8 cellular contexts compared by ENCODE assay signal in genomic region chr15:77118787-77119410, GRCh38. TPM values are rescaled to one million over a fixed set of nuclear protein-coding genes. Genes with fewer than 3 reads are reported as not detected.
A peak's percentile ranks its signal among the peaks of the same experiment; 100 is the strongest.
DNase-seq lines count a peak whose midpoint lies in the region; ATAC-seq and TF ChIP-seq lines count a peak whose summit lies in the region.

No MANE protein-coding gene starts in this region.

- H3K36me3 Mint-ChIP-seq in activated naive CD8-positive, alpha-beta T cell treated with anti-CD3 and anti-CD28 coated beads, Interleukin-2, amount 50 U/mL, for 24 hours (ENCODE audit: low read depth) = peaks cover 10% of the 10 kb centered on the region
- no peaks in the 10 kb centered on the region for H3K36me3 Mint-ChIP-seq in activated T-helper 2 cell treated with anti-CD3 and anti-CD28 coated beads, Interferon-gamma antibody, Interleukin-2, Interleukin-4, amounts not matched to agents 10 μg/mL and 5 μg/mL and 100 μg/mL, durations not matched to agents 14 hours and 24 hours and 36 hours (ENCODE audit: low read depth)

- intact Hi-C loops in activated T-helper 2 cell treated with anti-CD3 and anti-CD28 coated beads, Interferon-gamma antibody, Interleukin-2, Interleukin-4, amounts not matched to agents 10 μg/mL and 5 μg/mL and 100 μg/mL, durations not matched to agents 14 hours and 24 hours and 36 hours (cut with micrococcal nuclease) = loop anchor here (2.0 to 10.0 kb wide), 3 partner anchors 66 to 424 kb away; no protein-coding TSS in a partner anchor

- TF ChIP-seq CTCF in cardiac muscle cell (IDR thresholded peaks at IDR 0.05; ENCODE audit: low read depth, low read length) = peak; percentile 90

- H3K9me3 Mint-ChIP-seq in activated naive CD8-positive, alpha-beta T cell treated with anti-CD3 and anti-CD28 coated beads, Interleukin-2, amount 50 U/mL, for 24 hours = no peaks in the 10 kb centered on the region
- no peaks in the 10 kb centered on the region for H3K9me3 Mint-ChIP-seq in activated T-helper 2 cell treated with anti-CD3 and anti-CD28 coated beads, Interferon-gamma antibody, Interleukin-2, Interleukin-4, amounts not matched to agents 10 μg/mL and 5 μg/mL and 100 μg/mL, durations not matched to agents 14 hours and 24 hours and 36 hours

- H3K27me3 Mint-ChIP-seq in activated naive CD8-positive, alpha-beta T cell treated with anti-CD3 and anti-CD28 coated beads, Interleukin-2, amount 50 U/mL, for 24 hours = no peaks in the 10 kb centered on the region
- no peaks in the 10 kb centered on the region for H3K27me3 Mint-ChIP-seq in activated T-helper 2 cell treated with anti-CD3 and anti-CD28 coated beads, Interferon-gamma antibody, Interleukin-2, Interleukin-4, amounts not matched to agents 10 μg/mL and 5 μg/mL and 100 μg/mL, durations not matched to agents 14 hours and 24 hours and 36 hours (ENCODE audit: low read depth)

- DNase-seq in COLO668 (lab: John Stamatoyannopoulos, UW; ENCODE audit: unreplicated experiment) (peak; percentile 16), HCEC 1CT (peak; percentile 71), NCI-H748 treated with DMSO at 0.1 percent for 48 hours (lab: John Stamatoyannopoulos, UW) (peak; percentile 18), cardiac muscle cell (ENCODE audit: low read depth in 1 of 2, low spot score in 1 of 2) (peak; percentile 66 to 89), retina (peak; percentile 65)
- peak; percentile 15 for DNase-seq in activated naive CD8-positive, alpha-beta T cell treated with anti-CD3 and anti-CD28 coated beads, Interleukin-2, amount 50 U/mL, for 24 hours
- no peak for DNase-seq in activated T-helper 2 cell treated with anti-CD3 and anti-CD28 coated beads, Interferon-gamma antibody, Interleukin-2, Interleukin-4, amounts not matched to agents 10 μg/mL and 5 μg/mL and 100 μg/mL, durations not matched to agents 14 hours and 24 hours and 36 hours (ENCODE audit: low spot score)

- H3K4me1 ChIP-seq in cardiac muscle cell (ENCODE audit: low read depth) = peaks cover 13% of the 10 kb centered on the region

- no peak overlapping the region for H3K4me3 ChIP-seq in cardiac muscle cell

- H3K27ac Mint-ChIP-seq in activated naive CD8-positive, alpha-beta T cell treated with anti-CD3 and anti-CD28 coated beads, Interleukin-2, amount 50 U/mL, for 24 hours = no peak overlapping the region
- H3K27ac Mint-ChIP-seq in activated T-helper 2 cell treated with anti-CD3 and anti-CD28 coated beads, Interferon-gamma antibody, Interleukin-2, Interleukin-4, amounts not matched to agents 10 μg/mL and 5 μg/mL and 100 μg/mL, durations not matched to agents 14 hours and 24 hours and 36 hours = no peak overlapping the region

- peak; percentile 28 for ATAC-seq in activated naive CD8-positive, alpha-beta T cell treated with anti-CD3 and anti-CD28 coated beads, Interleukin-2, amount 50 U/mL, for 24 hours
- ATAC-seq in HG02678 (IDR thresholded peaks at IDR 0.05; ENCODE audit: unreplicated experiment) = no peak

- no peak overlapping the region for H3K27ac ChIP-seq in cardiac muscle cell

- H3K4me3 Mint-ChIP-seq in activated naive CD8-positive, alpha-beta T cell treated with anti-CD3 and anti-CD28 coated beads, Interleukin-2, amount 50 U/mL, for 24 hours = no peak overlapping the region
- H3K4me3 Mint-ChIP-seq in activated T-helper 2 cell treated with anti-CD3 and anti-CD28 coated beads, Interferon-gamma antibody, Interleukin-2, Interleukin-4, amounts not matched to agents 10 μg/mL and 5 μg/mL and 100 μg/mL, durations not matched to agents 14 hours and 24 hours and 36 hours (ENCODE audit: low read depth) = no peak overlapping the region

- peaks cover 4% of the 10 kb centered on the region for H3K36me3 ChIP-seq in cardiac muscle cell

- no peaks in the 10 kb centered on the region for H3K27me3 ChIP-seq in cardiac muscle cell

- H3K9me3 ChIP-seq in cardiac muscle cell (ENCODE audit: low read depth) = no peaks in the 10 kb centered on the region

- H3K4me1 Mint-ChIP-seq in activated naive CD8-positive, alpha-beta T cell treated with anti-CD3 and anti-CD28 coated beads, Interleukin-2, amount 50 U/mL, for 24 hours = peaks cover 21% of the 10 kb centered on the region
- peaks cover 14% of the 10 kb centered on the region for H3K4me1 Mint-ChIP-seq in activated T-helper 2 cell treated with anti-CD3 and anti-CD28 coated beads, Interferon-gamma antibody, Interleukin-2, Interleukin-4, amounts not matched to agents 10 μg/mL and 5 μg/mL and 100 μg/mL, durations not matched to agents 14 hours and 24 hours and 36 hours (ENCODE audit: low read depth)

RNA-seq across cellular contexts. Expression of gene TSPAN3, which starts 48.0 kb away (rescaled TPM):
- total RNA-seq in cardiac muscle cell = 302 and 316 TPM in 2 replicates
- polyA plus RNA-seq in cardiac muscle cell = 411 and 427 TPM in 2 replicates
- 37.8 and 40.1 TPM in 2 replicates for total RNA-seq in activated T-helper 2 cell treated with anti-CD3 and anti-CD28 coated beads, Interferon-gamma antibody, Interleukin-2, Interleukin-4, amounts not matched to agents 10 μg/mL and 5 μg/mL and 100 μg/mL, durations not matched to agents 14 hours and 24 hours and 36 hours
